ENCODE assay signal across 7 cellular contexts in the genomic region with DNA sequence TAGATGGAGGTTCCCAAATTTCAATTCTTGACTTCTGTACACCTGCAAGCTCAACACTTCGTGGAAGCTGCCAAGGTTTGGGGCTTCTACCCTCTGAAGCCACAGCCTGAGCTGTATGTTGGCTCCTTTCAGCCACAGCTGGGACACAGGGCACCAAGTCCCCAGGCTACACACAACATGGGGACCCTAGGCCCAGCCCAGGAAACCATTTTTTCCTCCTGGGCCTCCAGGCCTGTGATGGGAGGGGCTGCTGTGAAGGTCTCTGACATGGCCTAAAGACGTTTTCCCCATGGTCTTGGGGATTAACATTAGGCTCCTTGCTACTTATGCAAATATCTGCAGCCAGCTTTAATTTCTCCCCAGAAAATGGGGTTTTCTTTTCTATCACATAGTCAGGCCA.
DNase-seq lines count a peak whose midpoint lies in the region; ATAC-seq, FAIRE-seq and TF ChIP-seq lines count a peak whose summit lies in the region.
"Not testable (repeated sequence)": the region's sequence is repeated elsewhere in the genome, so short reads cannot be mapped to it uniquely, and the experiment has no call there.

No MANE protein-coding gene starts in this region.

- H3K36me3 ChIP-seq in HEK293 (ENCODE audit: control insufficient read depth in 2 of 2, insufficient read depth in 1 of 2, low read length in 2 of 2): peaks cover 0 to 23% of the 10 kb centered on the region in 2 experiments; a peak in 1 of 3 replicates
- H3K36me3 ChIP-seq in K562 (ENCODE audit: control insufficient read depth, insufficient read depth, low read length); HepG2 (replicated peaks in 1 of 2; ENCODE audit: control insufficient read depth in 1 of 2, insufficient read depth in 2 of 2, low read length in 2 of 2): not testable (repeated sequence)

- POLR2A ChIA-PET in A549 (lab: Yijun Ruan, JAX); HEK293 (lab: Yijun Ruan, JAX); WTC11 (lab: Charles Lee); K562 (lab: Yijun Ruan, JAX); HepG2 (lab: Yijun Ruan, JAX): not testable (repeated sequence)

- H3K9me3 Mint-ChIP-seq in WTC11: peaks cover 31% of the 10 kb centered on the region
- not testable (repeated sequence) for H3K9me3 Mint-ChIP-seq in glutamatergic neuron (ENCODE audit: unreplicated experiment)

- not testable (repeated sequence) for H3K4me2 ChIP-seq in A549; K562 (ENCODE audit: insufficient read depth, low read length); HepG2 (ENCODE audit: low read depth, low read length)

- in situ Hi-C loops in K562 (cut with MboI); HepG2 (cut with HindIII; ENCODE audit: extremely low pct_ligation_motif_present, low pct_unique_long_range_greater_than_20kb): not testable (repeated sequence)

- CTCF ChIA-PET in A549 (lab: Yijun Ruan, JAX); HEK293 (lab: Yijun Ruan, JAX); WTC11 (lab: Charles Lee); K562 (lab: Yijun Ruan, JAX; ENCODE audit: low intra/inter-chr PET ratio); HepG2 (lab: Yijun Ruan, JAX; ENCODE audit: low intra/inter-chr PET ratio, low total read pairs): not testable (repeated sequence)

- ATAC-seq in A549, WTC11, K562, HepG2: not testable (repeated sequence)

- not testable (repeated sequence) for H4K20me1 ChIP-seq in K562 (replicated peaks; ENCODE audit: control insufficient read depth, insufficient read depth, low read length); HepG2 (ENCODE audit: insufficient read depth, low read length)

- not testable (repeated sequence) for TF ChIP-seq RAD21 in A549 (conservative IDR thresholded peaks at IDR 0.05 in 1 of 2, IDR thresholded peaks at IDR 0.05 in 1 of 2); K562 (CRISPR knock-in tag; conservative IDR thresholded peaks at IDR 0.05 in 1 of 2, IDR thresholded peaks at IDR 0.05 in 1 of 2); HepG2 (CRISPR knock-in tag; IDR thresholded peaks at IDR 0.05)

- not testable (repeated sequence) for DNase-seq in A549 (ENCODE audit: low read depth in 1 of 2, low spot score in 1 of 2); GM19239 (ENCODE audit: insufficient read length, low spot score); WTC11 (ENCODE audit: low spot score); K562 (ENCODE audit: extremely low read depth in 1 of 4, low spot score in 3 of 4); HepG2 (ENCODE audit: low spot score)
- DNase-seq in glutamatergic neuron: peak; percentile 12

- intact Hi-C loops in K562 (cut with micrococcal nuclease); HepG2 (cut with micrococcal nuclease; ENCODE audit: unreplicated experiment): not testable (repeated sequence)

- not testable (repeated sequence) for H2AFZ ChIP-seq in K562 (ENCODE audit: low read depth, low read length); HepG2 (ENCODE audit: low read length)

- H3K27ac ChIP-seq in A549; HEK293 (ENCODE audit: extremely low read depth, low read depth, low read length); K562 (ENCODE audit: extremely low read depth, low read depth, low read length); HepG2 (ENCODE audit: extremely low read length, insufficient read depth, low read length): not testable (repeated sequence)

- H3K27me3 Mint-ChIP-seq in WTC11 (ENCODE audit: low read depth); glutamatergic neuron (ENCODE audit: unreplicated experiment): not testable (repeated sequence)

- not testable (repeated sequence) for TF ChIP-seq EP300 in A549 (IDR thresholded peaks at IDR 0.05); K562 (IDR thresholded peaks at IDR 0.05; ENCODE audit: low read length); HepG2 (IDR thresholded peaks at IDR 0.05; ENCODE audit: low read depth in 2 of 2, low read length in 2 of 2); HepG2 (CRISPR knock-in tag; IDR thresholded peaks at IDR 0.05; ENCODE audit: borderline replicate concordance)

- not testable (repeated sequence) for H3K4me3 Mint-ChIP-seq in WTC11; glutamatergic neuron (ENCODE audit: unreplicated experiment)

- not testable (repeated sequence) for H3K9me1 ChIP-seq in K562 (ENCODE audit: control insufficient read depth, insufficient read depth, low read length)

- H3K79me2 ChIP-seq in K562 (ENCODE audit: control insufficient read depth, insufficient read depth, low read length); HepG2 (ENCODE audit: insufficient read depth, low read length): not testable (repeated sequence)

- not testable (repeated sequence) for H3K4me1 ChIP-seq in A549; HEK293 (ENCODE audit: control insufficient read depth, insufficient read depth, low read length); K562 (replicated peaks in 1 of 2; ENCODE audit: control insufficient read depth in 2 of 2, insufficient read depth in 2 of 2, low read length in 2 of 2); HepG2 (ENCODE audit: insufficient read depth, low read length)

- not testable (repeated sequence) for BruUV-seq in K562 (replicated peaks; lab: Mats Ljungman, UMichigan); HepG2 (replicated peaks; lab: Mats Ljungman, UMichigan)

- H3K4me1 Mint-ChIP-seq in WTC11; glutamatergic neuron (ENCODE audit: low read depth, unreplicated experiment): not testable (repeated sequence)

- H3K36me3 Mint-ChIP-seq in WTC11: peaks cover 52% of the 10 kb centered on the region
- H3K36me3 Mint-ChIP-seq in glutamatergic neuron (ENCODE audit: unreplicated experiment): not testable (repeated sequence)

- not testable (repeated sequence) for H3K4me3 ChIP-seq in A549; HEK293 (ENCODE audit: low read depth, low read length); K562; HepG2 (replicated peaks in 1 of 3; ENCODE audit: insufficient read depth in 1 of 3, low read depth in 2 of 3, low read length in 3 of 3)

- FAIRE-seq in A549 (lab: Jason Lieb, UNC); K562 (lab: Jason Lieb, UNC); HepG2 (lab: Jason Lieb, UNC): not testable (repeated sequence)
- peak; percentile 60 for FAIRE-seq in GM19239 (lab: Jason Lieb, UNC)

- not testable (repeated sequence) for H3K27me3 ChIP-seq in K562 (ENCODE audit: control insufficient read depth in 2 of 2, insufficient read depth in 2 of 2, low read length in 2 of 2); HepG2 (ENCODE audit: control insufficient read depth in 1 of 2, insufficient read depth in 2 of 2, low read length in 2 of 2)

- not testable (repeated sequence) for TF ChIP-seq POLR2A in A549 (IDR thresholded peaks at IDR 0.05; ENCODE audit: low read length); K562 (conservative IDR thresholded peaks at IDR 0.05); HepG2 (IDR thresholded peaks at IDR 0.05; ENCODE audit: insufficient read depth in 1 of 2, low read depth in 2 of 2, low read length in 2 of 2)

- not testable (repeated sequence) for H3K9ac ChIP-seq in K562 (ENCODE audit: insufficient read depth in 1 of 2, low read depth in 2 of 2, low read length in 2 of 2); HepG2 (ENCODE audit: insufficient read depth, low read depth, low read length)

- TF ChIP-seq CTCF in A549 (IDR thresholded peaks at IDR 0.05); HEK293 (tag by site-specific recombination; IDR thresholded peaks at IDR 0.05); WTC11 (IDR thresholded peaks at IDR 0.05); K562 (IDR thresholded peaks at IDR 0.05 in 2 of 3, conservative IDR thresholded peaks at IDR 0.05 in 1 of 3; ENCODE audit: insufficient read depth in 2 of 3, low read depth in 1 of 3, low read length in 3 of 3); glutamatergic neuron (IDR thresholded peaks at IDR 0.05; ENCODE audit: partially characterized antibody, unreplicated experiment); HepG2 (CRISPR knock-in tag; IDR thresholded peaks at IDR 0.05): not testable (repeated sequence)

- H3K27ac Mint-ChIP-seq in WTC11; glutamatergic neuron (ENCODE audit: unreplicated experiment): not testable (repeated sequence)

- WGBS in A549 (ENCODE audit: missing lambda C conversion rate): 41% methylated on average over 2 of the region's 2 CpGs
- WGBS in K562 (ENCODE audit: insufficient coverage, low coverage, missing lambda C conversion rate): 62% methylated on average over 2 of the region's 2 CpGs
- no CpG with 5 or more reads among the region's 2 CpGs for WGBS in HepG2 (ENCODE audit: low lambda C conversion rate)

- H3K9me3 ChIP-seq in A549; HEK293 (ENCODE audit: control insufficient read depth, insufficient read depth, low read depth, low read length); K562 (replicated peaks; ENCODE audit: control insufficient read depth, insufficient read depth, low read depth, low read length); HepG2 (ENCODE audit: low read length): not testable (repeated sequence)

TF ChIP-seq in A549, 52 proteins besides CTCF, POLR2A, EP300 and RAD21:
- TF ChIP-seq ZFP36 (IDR thresholded peaks at IDR 0.05; ENCODE audit: borderline replicate concordance, partially characterized antibody): peak; percentile 92

TF ChIP-seq in HEK293, 187 proteins besides CTCF, POLR2A, EP300 and RAD21 (continues in another document):
- TF ChIP-seq SETDB1 (IDR thresholded peaks at IDR 0.05; ENCODE audit: insufficient read length, low read length): peak; percentile 35

TF ChIP-seq in HepG2, 621 proteins besides CTCF, POLR2A, EP300 and RAD21:
- peak; percentile 21 for TF ChIP-seq ZFP36 (IDR thresholded peaks at IDR 0.05; ENCODE audit: borderline replicate concordance, low read depth, low read length, partially characterized antibody)
TF ChIP-seq in HepG2: peak in this region for 1; not testable (repeated sequence) for 620.
